9 cellular contexts compared by ENCODE assay signal in the genomic region with DNA sequence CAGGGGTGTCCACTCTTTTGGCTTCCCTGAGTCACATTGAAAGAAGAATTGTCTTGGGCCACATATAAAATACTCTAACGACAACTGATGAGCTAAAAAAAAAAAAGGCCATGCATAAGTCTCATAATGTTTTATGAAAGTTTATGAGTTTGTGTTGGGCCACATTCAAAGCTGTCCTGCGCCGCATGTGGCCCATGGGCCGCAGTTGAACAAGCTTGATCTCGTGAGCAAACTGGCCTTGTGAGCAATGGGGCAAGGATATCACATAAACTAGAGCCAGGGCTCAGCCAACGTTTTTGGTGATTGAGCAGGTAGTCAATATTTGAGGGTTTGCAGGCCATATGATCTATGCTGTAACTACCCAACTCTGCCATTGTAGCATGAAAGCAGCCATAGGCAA.
"Had no signal": no experiment of that assay in that cellular context is flagged by ENCODE, and none has a peak within 500 bp of the region (broad histone marks: within the 10 kb centered on the region; RNA-seq: fewer than 3 reads in every experiment).

No MANE protein-coding gene starts in this region.

- H3K27ac ChIP-seq: GM23248, HL-60 had no signal

- ATAC-seq: HCT116, HepG2 had no signal

- H3K4me3 ChIP-seq: GM23248, HAP-1 had no signal

- H3K9me3 ChIP-seq: HAP-1 had no signal

- H3K4me1 ChIP-seq: HAP-1 had no signal

- FAIRE-seq: HepG2 had no signal

- DNase-seq: GM23248, GOT3, H7, HFFc6, KBM-7 had no signal

- H3K36me3 ChIP-seq: HAP-1 had no signal
